8 cellular contexts compared by ENCODE assay signal in genomic region chr6:157982297-157982579, GRCh38. TPM values are rescaled to one million over a fixed set of nuclear protein-coding genes. Genes with fewer than 3 reads are reported as not detected.
A peak's percentile ranks its signal among the peaks of the same experiment; 100 is the strongest.
DNase-seq lines count a peak whose midpoint lies in the region; ATAC-seq, FAIRE-seq and TF ChIP-seq lines count a peak whose summit lies in the region.

No MANE protein-coding gene starts in this region.

- intact Hi-C loops in activated CD8-positive, alpha-beta T cell treated with anti-CD3 and anti-CD28 coated beads for 36 hours (cut with micrococcal nuclease): loop anchor here (5.0 kb wide), 2 partner anchors 45 to 90 kb away; no protein-coding TSS in a partner anchor
- intact Hi-C loops in ovary (cut with DNase I): loop anchor here in 3 of 4 donors (5.0 to 10.0 kb wide), 3 partner anchors 83 to 93 kb away; no protein-coding TSS in a partner anchor

- TF ChIP-seq POLR2A in gastroesophageal sphincter (IDR thresholded peaks at IDR 0.05): no peak
- no peak for TF ChIP-seq POLR2A in ovary (IDR thresholded peaks at IDR 0.05)

- H3K36me3 Mint-ChIP-seq in activated CD8-positive, alpha-beta T cell treated with anti-CD3 and anti-CD28 coated beads for 36 hours (ENCODE audit: low read depth): peaks cover 7% of the 10 kb centered on the region

- H3K4me3 Mint-ChIP-seq in activated CD8-positive, alpha-beta T cell treated with anti-CD3 and anti-CD28 coated beads for 36 hours: peak overlapping the region; percentile 91

- no peak for TF ChIP-seq CTCF in activated CD8-positive, alpha-beta T cell treated with anti-CD3 and anti-CD28 coated beads for 36 hours (IDR thresholded peaks at IDR 0.05)
- TF ChIP-seq CTCF in gastroesophageal sphincter (IDR thresholded peaks at IDR 0.05) (no peak), ovary (IDR thresholded peaks at IDR 0.05) (no peak)

- no peaks in the 10 kb centered on the region for H3K27me3 ChIP-seq in gastroesophageal sphincter
- H3K27me3 ChIP-seq in ovary: no peaks in the 10 kb centered on the region

- DNase-seq in Daoy (ENCODE audit: low read depth) (peak; percentile 64), ovary (peak in 3 of 5 donors; percentile 40 to 53 (median 43)), NCI-H446 (lab: John Stamatoyannopoulos, UW) (no peak), HTR-8/SVneo (ENCODE audit: insufficient read length, low spot score) (no peak)
- peak; percentile 62 for DNase-seq in activated CD8-positive, alpha-beta T cell treated with anti-CD3 and anti-CD28 coated beads for 36 hours

- no peaks in the 10 kb centered on the region for H3K9me3 ChIP-seq in KOPT-K1 (ENCODE audit: insufficient read depth, low read length, poor library complexity, severe bottlenecking)
- no peaks in the 10 kb centered on the region for H3K9me3 ChIP-seq in gastroesophageal sphincter
- no peaks in the 10 kb centered on the region for H3K9me3 ChIP-seq in ovary

- TF ChIP-seq EP300 in gastroesophageal sphincter (IDR thresholded peaks at IDR 0.05) (no peak), ovary (IDR thresholded peaks at IDR 0.05) (no peak)

- H3K9me3 Mint-ChIP-seq in activated CD8-positive, alpha-beta T cell treated with anti-CD3 and anti-CD28 coated beads for 36 hours: no peaks in the 10 kb centered on the region

- ATAC-seq in GM21423 (IDR thresholded peaks at IDR 0.05; ENCODE audit: unreplicated experiment) (peak; percentile 36), gastroesophageal sphincter (peak; percentile 11)
- peak; percentile 22 for ATAC-seq in activated CD8-positive, alpha-beta T cell treated with anti-CD3 and anti-CD28 coated beads for 36 hours

- no peaks in the 10 kb centered on the region for H3K36me3 ChIP-seq in KOPT-K1 (ENCODE audit: insufficient read depth, low read length)
- H3K36me3 ChIP-seq in gastroesophageal sphincter: no peaks in the 10 kb centered on the region
- H3K36me3 ChIP-seq in ovary: no peaks in the 10 kb centered on the region

- 0% methylated on average over 2 to 8 of the region's 16 CpGs for WGBS in gastroesophageal sphincter (ENCODE audit: low coverage in 1 of 2), 2 donors
- 3 to 7% (median 5%) methylated on average over 10 to 16 of the region's 16 CpGs for WGBS in ovary, 3 donors

- peak overlapping the region; percentile 85 for H3K27ac Mint-ChIP-seq in activated CD8-positive, alpha-beta T cell treated with anti-CD3 and anti-CD28 coated beads for 36 hours

- POLR2A ChIA-PET in activated CD8-positive, alpha-beta T cell treated with anti-CD3 and anti-CD28 coated beads for 36 hours (lab: Charles Lee): interaction anchor here (0.6 to 2.8 kb wide), 8 partner anchors 17 to 181 kb away, joined by 3 to 13 read pairs (median 3); no protein-coding TSS in a partner anchor

- no peak for FAIRE-seq in HTR-8/SVneo (lab: Jason Lieb, UNC)

- peaks cover 42% of the 10 kb centered on the region for H3K4me1 Mint-ChIP-seq in activated CD8-positive, alpha-beta T cell treated with anti-CD3 and anti-CD28 coated beads for 36 hours (ENCODE audit: low read depth)

- H3K4me1 ChIP-seq in gastroesophageal sphincter (peaks cover 0 to 57% (median 8%) of the 10 kb centered on the region in 3 donors), ovary (ENCODE audit: insufficient read depth) (no peaks in the 10 kb centered on the region)

- H3K27me3 Mint-ChIP-seq in activated CD8-positive, alpha-beta T cell treated with anti-CD3 and anti-CD28 coated beads for 36 hours: no peaks in the 10 kb centered on the region

- CTCF ChIA-PET in activated CD8-positive, alpha-beta T cell treated with anti-CD3 and anti-CD28 coated beads for 36 hours (lab: Charles Lee): interaction anchor here (0.6 to 3.7 kb wide), 9 partner anchors 21 to 89 kb away, joined by 3 to 25 read pairs (median 3); no protein-coding TSS in a partner anchor

- H3K27ac ChIP-seq in KOPT-K1 (ENCODE audit: low read depth, low read length, poor library complexity, severe bottlenecking) (peak overlapping the region; percentile 80), gastroesophageal sphincter (peak overlapping the region; percentile 83 to 92 (median 86)), ovary (peak overlapping the region; percentile 27 to 35)

- peak overlapping the region; percentile 90 to 93 for H3K4me3 ChIP-seq in gastroesophageal sphincter
- peak overlapping the region; percentile 62 for H3K4me3 ChIP-seq in ovary

RNA-seq across cellular contexts. Expression of gene SYNJ2, which starts 0.6 kb away (rescaled TPM):
- 155 and 177 TPM in 2 replicates for total RNA-seq in Daoy (2014; rRNA removed; shearing (Covaris generic))
- 10 to 100 TPM; 27.7 to 28.5 TPM for total RNA-seq in activated CD8-positive, alpha-beta T cell treated with anti-CD3 and anti-CD28 coated beads for 36 hours
- total RNA-seq in gastroesophageal sphincter (10 to 100 TPM; 19.9 to 27.9 (median 21.6) TPM), ovary (10 to 100 TPM in 4 of 7 donors, 1 to 10 TPM in 3; 4.5 to 18.7 (median 10.0) TPM)
- 1 to 10 TPM; 3.6 to 7.5 TPM for polyA plus RNA-seq in ovary

Comparison
In these comparisons a context has a peak if more than half of its experiments do, and no peak if none do; other contexts are left out.
1. DNase-seq: peak in Daoy (single experiment), activated CD8-positive, alpha-beta T cell treated with anti-CD3 and anti-CD28 coated beads for 36 hours (single experiment) and ovary (3 of 5); none in NCI-H446 (0 of 2) and HTR-8/SVneo (single experiment).
2. H3K27ac ChIP-seq: peak in every context shown above with its lines; median percentile 86 in gastroesophageal sphincter; 80 in KOPT-K1; 31 in ovary.
3. Peak in every context shown above with its lines, with median percentiles within 50 percentile points of each other: ATAC-seq.